Comparison of ENCODE assay signal across 8 cellular contexts in the genomic region with DNA sequence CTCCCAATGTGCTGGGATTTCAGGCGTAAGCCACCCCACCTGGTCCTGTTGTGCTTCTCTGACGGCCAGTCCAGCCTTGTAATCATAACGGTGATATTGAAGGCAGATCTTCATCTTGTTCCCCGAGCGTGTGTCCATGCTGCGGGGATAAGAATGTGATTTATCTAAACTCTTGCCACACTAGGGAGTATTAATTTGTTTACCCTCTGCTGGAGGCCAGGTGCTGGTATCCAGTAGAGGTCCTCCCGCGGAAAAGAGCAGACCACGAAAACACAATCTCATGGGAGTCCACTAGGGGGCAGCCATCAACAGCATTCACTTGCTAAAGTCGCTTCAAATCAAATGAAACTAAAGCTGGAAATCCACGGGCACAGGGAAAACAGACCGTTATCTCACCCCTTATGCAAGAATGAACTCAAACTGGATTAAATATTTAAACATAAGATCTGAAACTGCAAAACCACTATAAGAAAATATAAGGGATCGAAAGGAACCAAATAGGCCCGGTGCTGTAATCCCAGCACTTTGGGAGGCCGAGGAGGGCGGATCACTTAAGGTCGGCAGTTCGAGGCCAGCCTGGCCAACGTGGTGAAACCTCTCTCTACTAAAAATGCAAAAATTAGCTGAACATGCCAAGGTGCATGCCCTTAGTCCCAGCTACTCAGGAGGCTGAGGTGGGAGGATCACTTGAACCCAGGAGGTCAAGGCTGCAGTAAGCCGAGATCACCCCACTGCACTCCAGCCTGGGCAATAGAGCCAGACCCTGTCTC. TPM values are rescaled to one million over a fixed set of nuclear protein-coding genes. Genes with fewer than 3 reads are reported as not detected.
DNase-seq lines count a peak whose midpoint lies in the region; ATAC-seq and TF ChIP-seq lines count a peak whose summit lies in the region.

No MANE protein-coding gene starts in this region.

- no peak overlapping the region for H3K4me3 Mint-ChIP-seq in activated naive CD8-positive, alpha-beta T cell treated with anti-CD3 and anti-CD28 coated beads, Interleukin-2, amount 50 U/mL, for 24 hours

- H3K9me3 ChIP-seq in cardiac muscle cell (ENCODE audit: low read depth) (no peaks in the 10 kb centered on the region), prostate gland (no peaks in the 10 kb centered on the region)

- H3K27ac ChIP-seq in cardiac muscle cell (no peak overlapping the region), prostate gland (no peak overlapping the region)

- no peaks in the 10 kb centered on the region for H3K36me3 ChIP-seq in cardiac muscle cell
- no peaks in the 10 kb centered on the region for H3K36me3 ChIP-seq in prostate gland

- H3K9me3 Mint-ChIP-seq in activated naive CD8-positive, alpha-beta T cell treated with anti-CD3 and anti-CD28 coated beads, Interleukin-2, amount 50 U/mL, for 24 hours = no peaks in the 10 kb centered on the region

- intact Hi-C loops in prostate gland (cut with DNase I) = no loop called here

- H3K4me3 ChIP-seq in cardiac muscle cell = no peak overlapping the region
- H3K4me3 ChIP-seq in prostate gland = no peak overlapping the region

- H3K27ac Mint-ChIP-seq in activated naive CD8-positive, alpha-beta T cell treated with anti-CD3 and anti-CD28 coated beads, Interleukin-2, amount 50 U/mL, for 24 hours = no peak overlapping the region

- WGBS in prostate gland = 34% methylated on average over 20 of the region's 20 CpGs

- H3K27me3 ChIP-seq in cardiac muscle cell (no peaks in the 10 kb centered on the region), prostate gland (replicated peaks; ENCODE audit: insufficient read depth) (no peaks in the 10 kb centered on the region)

- H3K4me1 ChIP-seq in cardiac muscle cell (ENCODE audit: low read depth) (no peaks in the 10 kb centered on the region), prostate gland (replicated peaks) (no peaks in the 10 kb centered on the region)

- peak; percentile 65 for ATAC-seq in activated naive CD8-positive, alpha-beta T cell treated with anti-CD3 and anti-CD28 coated beads, Interleukin-2, amount 50 U/mL, for 24 hours
- ATAC-seq in GM21526 (IDR thresholded peaks at IDR 0.05; ENCODE audit: low FRiP score, unreplicated experiment) = no peak

- peaks cover 1% of the 10 kb centered on the region for H3K4me1 Mint-ChIP-seq in activated naive CD8-positive, alpha-beta T cell treated with anti-CD3 and anti-CD28 coated beads, Interleukin-2, amount 50 U/mL, for 24 hours

- peak; percentile 71 for DNase-seq in GM04504 (ENCODE audit: low read depth)
- DNase-seq in NCI-H146 (lab: John Stamatoyannopoulos, UW) = peak; percentile 88
- DNase-seq in T-helper 1 cell = peak; percentile 35 to 68 (median 55)
- DNase-seq in activated naive CD8-positive, alpha-beta T cell treated with anti-CD3 and anti-CD28 coated beads, Interleukin-2, amount 50 U/mL, for 24 hours = peak; percentile 80
- DNase-seq in cardiac muscle cell (ENCODE audit: low read depth in 1 of 2, low spot score in 1 of 2) = peak; percentile 85 to 92
- peak; percentile 81 for DNase-seq in prostate gland (ENCODE audit: low spot score)
- DNase-seq in ureter (ENCODE audit: low spot score) = peak; percentile 87

- H3K36me3 Mint-ChIP-seq in activated naive CD8-positive, alpha-beta T cell treated with anti-CD3 and anti-CD28 coated beads, Interleukin-2, amount 50 U/mL, for 24 hours (ENCODE audit: low read depth) = no peaks in the 10 kb centered on the region

- peak; percentile 95 for TF ChIP-seq CTCF in cardiac muscle cell (IDR thresholded peaks at IDR 0.05; ENCODE audit: low read depth, low read length)
- peak; percentile 52 to 91 (median 80) for TF ChIP-seq CTCF in prostate gland (IDR thresholded peaks at IDR 0.05)

- H3K27me3 Mint-ChIP-seq in activated naive CD8-positive, alpha-beta T cell treated with anti-CD3 and anti-CD28 coated beads, Interleukin-2, amount 50 U/mL, for 24 hours = peaks cover 2% of the 10 kb centered on the region

- no peak for TF ChIP-seq POLR2A in prostate gland (IDR thresholded peaks at IDR 0.05)

RNA-seq across cellular contexts. Expression of gene RBBP6, which starts 22.3 kb away (rescaled TPM):
- total RNA-seq in cardiac muscle cell (79.3 and 145 TPM in 2 replicates), prostate gland (10 to 100 TPM; 83.2 to 92.7 TPM), ureter (56.1 TPM)
- polyA plus RNA-seq in cardiac muscle cell = 82.5 and 116 TPM in 2 replicates
